8 cellular contexts compared by ENCODE assay signal in the genomic region with DNA sequence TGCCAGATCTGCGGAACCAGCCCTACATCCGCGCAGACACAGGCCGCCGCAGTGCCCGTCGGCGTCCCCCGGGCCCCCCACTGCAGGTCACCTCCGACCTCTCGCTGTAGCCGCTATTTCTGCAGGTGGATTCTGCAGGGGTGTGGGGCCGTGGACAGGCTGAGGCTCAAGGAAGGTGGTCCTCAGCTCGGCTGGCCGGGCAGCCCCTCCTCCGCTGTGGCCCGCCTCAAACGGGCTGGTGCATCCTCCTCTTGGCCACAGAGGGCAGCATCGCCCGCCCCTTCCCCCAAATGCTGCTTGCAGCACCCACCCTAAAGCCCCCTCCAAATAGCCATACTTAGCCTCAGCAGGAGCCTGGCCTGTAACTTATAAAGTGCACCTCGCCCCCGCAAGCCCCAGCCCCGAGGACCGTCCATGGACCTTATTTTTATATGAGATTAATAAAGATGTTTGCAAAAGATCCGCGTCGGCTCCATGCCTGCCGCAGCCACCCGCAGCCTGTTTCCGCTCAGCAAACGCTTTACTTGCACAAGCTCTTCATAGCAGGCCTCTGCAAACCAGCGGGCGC. TPM values are rescaled to one million over a fixed set of nuclear protein-coding genes. Genes with fewer than 3 reads are reported as not detected.
DNase-seq lines count a peak whose midpoint lies in the region; ATAC-seq and TF ChIP-seq lines count a peak whose summit lies in the region.

No MANE protein-coding gene starts in this region.

- peak overlapping the region; percentile 83 for H3K4me3 Mint-ChIP-seq in activated CD4-positive, alpha-beta T cell treated with anti-CD3 and anti-CD28 coated beads, Interleukin-2, amount 10 ng/mL, durations not matched to agents 7 days and 5 days

- peak in 3 of 4 experiments; percentile 38 to 53 (median 51) for TF ChIP-seq CTCF in prostate gland (IDR thresholded peaks at IDR 0.05)

- POLR2A ChIA-PET in activated CD4-positive, alpha-beta T cell treated with anti-CD3 and anti-CD28 coated beads, Interleukin-2, amount 10 ng/mL, durations not matched to agents 7 days and 5 days (lab: Charles Lee): no interaction called here

- no peaks in the 10 kb centered on the region for H3K9me3 Mint-ChIP-seq in activated CD4-positive, alpha-beta T cell treated with anti-CD3 and anti-CD28 coated beads, Interleukin-2, amount 10 ng/mL, durations not matched to agents 7 days and 5 days

- H3K9me3 ChIP-seq in prostate gland: no peaks in the 10 kb centered on the region

- peak overlapping the region; percentile 92 to 95 for H3K27ac ChIP-seq in prostate gland

- H3K36me3 ChIP-seq in prostate gland: no peaks in the 10 kb centered on the region

- no peaks in the 10 kb centered on the region for H3K27me3 ChIP-seq in prostate gland (replicated peaks; ENCODE audit: insufficient read depth)

- peak overlapping the region; percentile 82 for H3K4me3 ChIP-seq in Jurkat, Clone E6-1 (ENCODE audit: low read length)
- peak overlapping the region; percentile 61 to 63 for H3K4me3 ChIP-seq in prostate gland

- no peaks in the 10 kb centered on the region for H3K27me3 Mint-ChIP-seq in activated CD4-positive, alpha-beta T cell treated with anti-CD3 and anti-CD28 coated beads, Interleukin-2, amount 10 ng/mL, durations not matched to agents 7 days and 5 days

- peak overlapping the region; percentile 92 for H3K27ac Mint-ChIP-seq in activated CD4-positive, alpha-beta T cell treated with anti-CD3 and anti-CD28 coated beads, Interleukin-2, amount 10 ng/mL, durations not matched to agents 7 days and 5 days

- peaks cover 72% of the 10 kb centered on the region for H3K4me1 Mint-ChIP-seq in activated CD4-positive, alpha-beta T cell treated with anti-CD3 and anti-CD28 coated beads, Interleukin-2, amount 10 ng/mL, durations not matched to agents 7 days and 5 days

- TF ChIP-seq POLR2A in prostate gland (IDR thresholded peaks at IDR 0.05): no peak

- intact Hi-C loops in prostate gland (cut with DNase I): no loop called here

- no peak for ATAC-seq in GM19397 (IDR thresholded peaks at IDR 0.05; ENCODE audit: unreplicated experiment)

- peaks cover 4% of the 10 kb centered on the region for H3K4me1 ChIP-seq in prostate gland (replicated peaks)

- DNase-seq in D341Med (ENCODE audit: low spot score) (peak; percentile 93), germinal center (ENCODE audit: low spot score) (peak; percentile 50), prostate gland (ENCODE audit: low spot score) (no peak), HUDEP-2 (lab: John Stamatoyannopoulos, UW; ENCODE audit: unreplicated experiment in 76 of 76) (no peak)
- no peak for DNase-seq in Jurkat, Clone E6-1 (ENCODE audit: low read depth, low spot score)
- peak; percentile 81 for DNase-seq in activated CD4-positive, alpha-beta T cell treated with anti-CD3 and anti-CD28 coated beads, Interleukin-2, amount 10 ng/mL, durations not matched to agents 7 days and 5 days
- DNase-seq in stimulated activated CD4-positive, alpha-beta T cell treated with anti-CD3 and anti-CD28 coated beads, Interleukin-1b, Interleukin-23, amount 100 ng/mL, for 48 hours: no peak

- WGBS in prostate gland: 10% methylated on average over 19 of the region's 33 CpGs

- peaks cover 74% of the 10 kb centered on the region for H3K36me3 Mint-ChIP-seq in activated CD4-positive, alpha-beta T cell treated with anti-CD3 and anti-CD28 coated beads, Interleukin-2, amount 10 ng/mL, durations not matched to agents 7 days and 5 days (ENCODE audit: low read depth)

- CTCF ChIA-PET in activated CD4-positive, alpha-beta T cell treated with anti-CD3 and anti-CD28 coated beads, Interleukin-2, amount 10 ng/mL, durations not matched to agents 7 days and 5 days (lab: Charles Lee): interaction anchor here (1.0 to 5.1 kb wide), 12 partner anchors 12 to 112 kb away, joined by 3 to 39 read pairs (median 4); a partner anchor contains a TSS

RNA-seq across cellular contexts. Expression of a gene that starts 14.9 kb away (rescaled TPM):
- not detected for polyA plus RNA-seq in Jurkat, Clone E6-1 (2012; ENCODE audit: insufficient read depth, insufficient read length)
- under 1 TPM; 0.27 to 0.67 TPM for total RNA-seq in activated CD4-positive, alpha-beta T cell treated with anti-CD3 and anti-CD28 coated beads, Interleukin-2, amount 10 ng/mL, durations not matched to agents 7 days and 5 days
- 1 to 10 TPM in 1 of 2 donors, not detected in 1; 3.2 TPM for total RNA-seq in prostate gland

RNA-seq across cellular contexts. Expression of a gene that starts 25.3 kb away (rescaled TPM):
- polyA plus RNA-seq in Jurkat, Clone E6-1 (2012; ENCODE audit: insufficient read depth, insufficient read length): 276 TPM
- total RNA-seq in activated CD4-positive, alpha-beta T cell treated with anti-CD3 and anti-CD28 coated beads, Interleukin-2, amount 10 ng/mL, durations not matched to agents 7 days and 5 days: 100 to 1,000 TPM; 391 to 410 TPM
- total RNA-seq in prostate gland: 10 to 100 TPM in 1 of 2 donors, 1 to 10 TPM in 1; 3.6 to 12.2 TPM

Comparison
In these comparisons a context has a peak if more than half of its experiments do, and no peak if none do; other contexts are left out.
1. DNase-seq: peak in D341Med (single experiment), activated CD4-positive, alpha-beta T cell treated with anti-CD3 and anti-CD28 coated beads, Interleukin-2, amount 10 ng/mL, durations not matched to agents 7 days and 5 days (single experiment) and germinal center (single experiment); none in Jurkat, Clone E6-1 (single experiment), prostate gland (single experiment), HUDEP-2 (0 of 76) and stimulated activated CD4-positive, alpha-beta T cell treated with anti-CD3 and anti-CD28 coated beads, Interleukin-1b, Interleukin-23, amount 100 ng/mL, for 48 hours (single experiment).
2. RNA of a gene that starts 25.3 kb away (total RNA-seq): 391 to 410 TPM in activated CD4-positive, alpha-beta T cell treated with anti-CD3 and anti-CD28 coated beads, Interleukin-2, amount 10 ng/mL, durations not matched to agents 7 days and 5 days; 3.6 to 12.2 TPM in prostate gland; every median in the first group is over 10 times any median in the second.